ENCODE assay signal across 15 cellular contexts in the genomic region with DNA sequence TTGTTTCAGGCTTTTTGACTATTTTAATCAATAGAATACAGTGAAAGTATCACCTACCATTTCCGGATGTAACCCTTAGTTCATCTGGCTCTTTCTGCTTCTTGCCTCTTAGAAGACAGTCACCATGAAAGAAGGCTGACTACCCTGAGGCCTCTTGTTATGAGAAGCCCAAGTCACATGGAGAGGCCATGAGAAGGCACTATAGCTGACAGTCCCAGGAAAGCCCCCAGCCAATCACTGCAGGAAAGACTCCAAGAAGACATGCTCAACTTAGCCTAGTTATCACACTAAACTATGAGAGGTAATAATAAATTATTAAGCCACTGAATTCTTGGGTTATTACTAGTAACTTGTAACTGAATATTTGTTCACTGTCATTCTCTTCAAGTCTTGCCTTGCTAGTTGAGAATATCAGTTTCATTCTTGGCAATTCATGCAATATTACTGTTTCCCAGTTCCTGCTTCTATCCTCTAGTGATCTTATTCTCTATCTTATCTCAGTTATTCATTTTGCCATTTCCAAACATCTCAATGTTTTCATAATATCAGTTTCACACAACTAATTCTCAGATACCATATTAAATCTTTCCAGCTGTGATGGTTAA. TPM values are rescaled to one million over a fixed set of nuclear protein-coding genes. Genes with fewer than 3 reads are reported as not detected.
DNase-seq lines count a peak whose midpoint lies in the region; ATAC-seq, FAIRE-seq and TF ChIP-seq lines count a peak whose summit lies in the region.
"Had no signal": no experiment of that assay in that cellular context is flagged by ENCODE, and none has a peak within 500 bp of the region (broad histone marks: within the 10 kb centered on the region; RNA-seq: fewer than 3 reads in every experiment).

No MANE protein-coding gene starts in this region.

- ATAC-seq in GM19025 (IDR thresholded peaks at IDR 0.05; ENCODE audit: low read depth, unreplicated experiment) (peak; percentile 78), GM21717 (IDR thresholded peaks at IDR 0.05; ENCODE audit: unreplicated experiment) (peak; percentile 87), HG03159 (IDR thresholded peaks at IDR 0.05; ENCODE audit: unreplicated experiment) (peak; percentile 76), esophagus mucosa (no peak)
- ATAC-seq: pancreas had no signal

- DNase-seq in kidney glomerular epithelial cell (lab: John Stamatoyannopoulos, UW): peak; percentile 48
- no peak for DNase-seq in GM12891 (ENCODE audit: insufficient read length, low spot score)
- DNase-seq in retina: no peak
- no peak for DNase-seq in KBM-7
- DNase-seq: amniotic stem cell; COR-L47; pancreas; stimulated activated CD4-positive, alpha-beta T cell treated with anti-CD3 and anti-CD28 coated beads, Interleukin-2, amount 100 ng/mL, for 48 hours; stomach had no signal

- TF ChIP-seq POLR2A in GM12891 (IDR thresholded peaks at IDR 0.05; ENCODE audit: low read depth, low read length): no peak

- no peak for FAIRE-seq in GM12891 (lab: Jason Lieb, UNC)
- FAIRE-seq: pancreas had no signal

- in situ Hi-C loops in KBM-7 (cut with MboI; ENCODE audit: low pct_unique_long_range_greater_than_20kb, low sequenced_read_pairs): no loop called here

TF ChIP-seq in GM12891, 5 proteins besides CTCF, POLR2A, EP300 and RAD21:
- no peak for TF ChIP-seq SPI1 (IDR thresholded peaks at IDR 0.05; ENCODE audit: low read depth, low read length)
- no peak for TF ChIP-seq POLR2AphosphoS5 (IDR thresholded peaks at IDR 0.05; ENCODE audit: low read depth, low read length)
- no peak for TF ChIP-seq POU2F2 (IDR thresholded peaks at IDR 0.05; ENCODE audit: low read depth, low read length)
- no peak for TF ChIP-seq TAF1 (IDR thresholded peaks at IDR 0.05; ENCODE audit: low read depth, low read length)

RNA-seq across cellular contexts. Expression of a gene that starts 57.1 kb away (rescaled TPM):
- 2.5 TPM for total RNA-seq in esophagus mucosa
- 0.27 TPM for polyA plus RNA-seq in GM12891 (2012; ENCODE audit: low read depth, missing spikeins)
- total RNA-seq: LHCN-M2, RPMI7951 had no signal
